In the genomic region with DNA sequence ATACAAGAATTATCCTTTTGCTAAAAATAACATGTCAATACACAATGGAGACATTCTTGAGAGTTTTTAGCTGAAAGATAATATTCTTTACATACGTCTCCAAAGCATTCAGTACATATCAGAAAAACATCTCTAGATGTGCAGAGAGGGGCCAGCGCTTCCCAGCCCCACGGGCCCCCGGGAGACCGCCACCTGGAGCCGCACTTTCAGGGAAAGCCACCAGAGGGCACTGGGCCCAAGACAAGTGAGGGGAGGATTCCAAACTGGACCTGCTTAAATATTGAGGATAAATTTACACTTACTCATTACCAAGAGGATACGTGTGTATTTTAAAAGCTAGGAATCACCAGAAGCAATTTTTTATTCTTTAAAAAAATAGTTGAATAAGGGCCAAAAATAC, we compare ENCODE assay signal across 8 cellular contexts.
DNase-seq lines count a peak whose midpoint lies in the region; ATAC-seq and TF ChIP-seq lines count a peak whose summit lies in the region.

No MANE protein-coding gene starts in this region.

- H3K9me2 ChIP-seq in PC-3 (replicated peaks; ENCODE audit: low read length), result no peaks in the 10 kb centered on the region

- no peaks in the 10 kb centered on the region for H3K79me2 ChIP-seq in PC-3 (ENCODE audit: low read length)

- H3K27me3 ChIP-seq in PC-3 (ENCODE audit: low read length), result peaks cover 36% of the 10 kb centered on the region

- no TSS peak for BruUV-seq in PC-3 (replicated peaks; lab: Mats Ljungman, UMichigan)

- H3K36me3 ChIP-seq in PC-3 (ENCODE audit: low read depth, low read length), result no peaks in the 10 kb centered on the region

- H2AFZ ChIP-seq in PC-3 (ENCODE audit: low read length), result no peak overlapping the region

- H3K9ac ChIP-seq in PC-3 (ENCODE audit: low read length), result no peak overlapping the region

- POLR2A ChIA-PET in PC-3 (lab: Charles Lee; ENCODE audit: unreplicated experiment), result no interaction called here

- H3K4me1 ChIP-seq in PC-3 (ENCODE audit: insufficient read depth, low read length), result no peaks in the 10 kb centered on the region

- CTCF ChIA-PET in PC-3 (lab: Charles Lee), result no interaction called here

- H3K4me3 ChIP-seq in GM12875 (ENCODE audit: low read depth, low read length), result no peak overlapping the region
- H3K4me3 ChIP-seq in PC-3 (ENCODE audit: low read length), result no peak overlapping the region

- no peak overlapping the region for H3K27ac ChIP-seq in PC-3 (ENCODE audit: low read length)

- DNase-seq in COR-L47 (lab: John Stamatoyannopoulos, UW) (peak; percentile 19), PC-3 (peak; percentile 11), iPS-NIHi11 (ENCODE audit: low spot score) (peak; percentile 64), T-helper 1 cell (no peak)

- no peaks in the 10 kb centered on the region for H3K9me3 ChIP-seq in PC-3 (ENCODE audit: low read length)

- no peak overlapping the region for H3K4me2 ChIP-seq in PC-3 (ENCODE audit: low read length)

- no peaks in the 10 kb centered on the region for H4K20me1 ChIP-seq in PC-3 (ENCODE audit: low read length)

- TF ChIP-seq CTCF in GM12875 (IDR thresholded peaks at IDR 0.05; ENCODE audit: borderline replicate concordance, insufficient read depth, low read depth, low read length) (peak; percentile 56; the same call in 1 of the 2 replicates), PC-3 (conservative IDR thresholded peaks at IDR 0.05; ENCODE audit: low read depth, low read length) (peak; percentile 53)

- no peaks in the 10 kb centered on the region for H3F3A ChIP-seq in PC-3 (ENCODE audit: low read length, unreplicated experiment)

- intact Hi-C loops in PC-3 (cut with micrococcal nuclease), result no loop called here

- no peak for ATAC-seq in PC-3
- no peak for ATAC-seq in GM18870 (IDR thresholded peaks at IDR 0.05; ENCODE audit: unreplicated experiment)
- no peak for ATAC-seq in HG02642 (IDR thresholded peaks at IDR 0.05; ENCODE audit: poor library complexity, unreplicated experiment)
- no peak for ATAC-seq in GM21528 (IDR thresholded peaks at IDR 0.05; ENCODE audit: low FRiP score, unreplicated experiment)

Comparison
In these comparisons a context has a peak if more than half of its experiments do, and no peak if none do; other contexts are left out.
1. DNase-seq: peak in COR-L47 (single experiment), PC-3 (single experiment) and iPS-NIHi11 (single experiment); none in T-helper 1 cell (0 of 5).